Comparison of ENCODE assay signal across 27 cellular contexts in the genomic region with DNA sequence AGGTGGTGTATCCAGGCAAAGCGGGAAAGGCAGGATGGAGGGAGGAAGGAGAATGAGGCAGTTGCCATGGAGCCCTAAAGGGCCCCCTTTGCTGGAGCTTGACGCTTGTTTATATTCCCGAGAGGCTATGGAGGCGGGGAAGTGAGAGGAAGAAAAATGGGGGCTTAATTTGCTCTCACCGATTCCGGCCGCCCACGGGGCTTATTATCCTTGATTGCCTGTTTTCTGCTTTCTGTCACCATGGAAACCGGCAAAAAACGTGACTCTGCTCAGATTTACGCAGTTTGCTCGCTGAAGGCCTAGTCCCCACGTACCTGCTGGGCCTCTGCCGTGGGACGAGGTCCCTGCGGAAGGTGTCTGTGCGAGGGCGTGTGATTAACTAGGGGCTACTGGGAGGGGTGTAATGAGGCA.
DNase-seq lines count a peak whose midpoint lies in the region; ATAC-seq and TF ChIP-seq lines count a peak whose summit lies in the region.
"Had no signal": no experiment of that assay in that cellular context is flagged by ENCODE, and none has a peak within 500 bp of the region (broad histone marks: within the 10 kb centered on the region; RNA-seq: fewer than 3 reads in every experiment).

No MANE protein-coding gene starts in this region.

- TF ChIP-seq EP300 in neural cell (conservative IDR thresholded peaks at IDR 0.05; ENCODE audit: poor library complexity, severe bottlenecking) (peak; percentile 94), esophagus muscularis mucosa (IDR thresholded peaks at IDR 0.05) (no peak)

- H3K27ac ChIP-seq in neural cell (ENCODE audit: low read length): peak overlapping the region; percentile 97
- H3K27ac ChIP-seq in esophagus muscularis mucosa (replicated peaks in 1 of 4): no peak overlapping the region
- H3K27ac ChIP-seq: BLaER1 treated with 17β-estradiol and CSF1 and Interleukin-3, amounts not matched to agents 10 nM and 100 nM; colonic mucosa; foreskin keratinocyte; KMS-11; ovary; RWPE1; stomach had no signal

- TF ChIP-seq CTCF in brain (conservative IDR thresholded peaks at IDR 0.05) (no peak), neural cell (IDR thresholded peaks at IDR 0.05; ENCODE audit: poor library complexity, severe bottlenecking) (no peak), type B pancreatic cell (conservative IDR thresholded peaks at IDR 0.05) (no peak), esophagus muscularis mucosa (IDR thresholded peaks at IDR 0.05) (no peak)

- no peak for TF ChIP-seq POLR2A in esophagus muscularis mucosa (IDR thresholded peaks at IDR 0.05; ENCODE audit: low read depth)

- H2AFZ ChIP-seq in neural cell (ENCODE audit: low read depth, low read length): peak overlapping the region; percentile 21

- H3K4me1 ChIP-seq in esophagus muscularis mucosa: no peaks in the 10 kb centered on the region
- H3K4me1 ChIP-seq: BLaER1 treated with 17β-estradiol and CSF1 and Interleukin-3, amounts not matched to agents 10 nM and 100 nM; colonic mucosa; foreskin keratinocyte; HAP-1; stomach had no signal

- DNase-seq in NCI-H1436 (lab: John Stamatoyannopoulos, UW) (peak; percentile 93), type B pancreatic cell (ENCODE audit: extremely low spot score, unreplicated experiment) (no peak), esophagus muscularis mucosa (ENCODE audit: extremely low spot score) (no peak)
- no peak for DNase-seq in activated CD8-positive, alpha-beta memory T cell treated with anti-CD3 and anti-CD28 coated beads, Interleukin-2, amount 50 U/mL, for 48 hours
- DNase-seq: activated B cell treated with CpG ODN at 0.5 μM for 24 hours; activated naive CD4-positive, alpha-beta T cell treated with anti-CD3 and anti-CD28 coated beads, Interleukin-2, amount 10 ng/mL, durations not matched to agents 7 days and 5 days; colonic mucosa; COR-L47; DND-41; effector memory CD8-positive, alpha-beta T cell; foreskin keratinocyte; left colon; NCI-H187 treated with DMSO at 0.1 percent for 48 hours; NCI-H446; stimulated activated CD4-positive, alpha-beta T cell treated with anti-CD3 and anti-CD28 coated beads, Interleukin-1b, Interleukin-23, amount 100 ng/mL, for 48 hours; stomach; T-helper 1 cell; trophoblast cell had no signal

- no peak overlapping the region for H3K4me2 ChIP-seq in neural cell (ENCODE audit: low read length)
- H3K4me2 ChIP-seq: BLaER1 treated with 17β-estradiol and CSF1 and Interleukin-3, amounts not matched to agents 10 nM and 100 nM; KMS-11; smooth muscle cell had no signal

- H3K36me3 ChIP-seq in neural cell (ENCODE audit: insufficient read depth, low read length) (no peaks in the 10 kb centered on the region), esophagus muscularis mucosa (no peaks in the 10 kb centered on the region)
- H3K36me3 ChIP-seq: BLaER1 treated with 17β-estradiol and CSF1 and Interleukin-3, amounts not matched to agents 10 nM and 100 nM; colonic mucosa; HAP-1; ovary; stomach had no signal

- H3K27ac Mint-ChIP-seq in brain: peak overlapping the region; percentile 79 to 99 (median 91)
- no peak overlapping the region for H3K27ac Mint-ChIP-seq in type B pancreatic cell
- H3K27ac Mint-ChIP-seq: activated B cell treated with CpG ODN at 0.5 μM for 24 hours; activated naive CD4-positive, alpha-beta T cell treated with anti-CD3 and anti-CD28 coated beads, Interleukin-2, amount 10 ng/mL, durations not matched to agents 7 days and 5 days; effector memory CD8-positive, alpha-beta T cell had no signal

- H3K4me3 Mint-ChIP-seq in brain (peak overlapping the region; percentile 13 to 72 (median 62)), type B pancreatic cell (peak overlapping the region; percentile 70)
- H3K4me3 Mint-ChIP-seq: activated B cell treated with CpG ODN at 0.5 μM for 24 hours; activated naive CD4-positive, alpha-beta T cell treated with anti-CD3 and anti-CD28 coated beads, Interleukin-2, amount 10 ng/mL, durations not matched to agents 7 days and 5 days; effector memory CD8-positive, alpha-beta T cell had no signal

- H3F3A ChIP-seq in neural cell (ENCODE audit: insufficient read depth, low read length, poor library complexity, severe bottlenecking): no peaks in the 10 kb centered on the region

- H3K4me3 ChIP-seq in neural cell (ENCODE audit: low read length) (peak overlapping the region; percentile 47), esophagus muscularis mucosa (no peak overlapping the region)
- H3K4me3 ChIP-seq: BLaER1 treated with 17β-estradiol and CSF1 and Interleukin-3, amounts not matched to agents 10 nM and 100 nM; colonic mucosa; HAP-1; ovary; smooth muscle cell; stomach had no signal

- H3K27me3 Mint-ChIP-seq in brain: no peaks in the 10 kb centered on the region
- H3K27me3 Mint-ChIP-seq in type B pancreatic cell: no peaks in the 10 kb centered on the region
- H3K27me3 Mint-ChIP-seq: activated B cell treated with CpG ODN at 0.5 μM for 24 hours; activated naive CD4-positive, alpha-beta T cell treated with anti-CD3 and anti-CD28 coated beads, Interleukin-2, amount 10 ng/mL, durations not matched to agents 7 days and 5 days; effector memory CD8-positive, alpha-beta T cell had no signal

- H3K9ac ChIP-seq in neural cell (ENCODE audit: low read length): peak overlapping the region; percentile 64
- H3K9ac ChIP-seq: BLaER1 treated with 17β-estradiol and CSF1 and Interleukin-3, amounts not matched to agents 10 nM and 100 nM; KMS-11 had no signal

- intact Hi-C loops in esophagus muscularis mucosa (cut with DNase I): no loop called here

- no peaks in the 10 kb centered on the region for H4K20me1 ChIP-seq in neural cell (ENCODE audit: insufficient read depth)
- H4K20me1 ChIP-seq: BLaER1 treated with 17β-estradiol and CSF1 and Interleukin-3, amounts not matched to agents 10 nM and 100 nM had no signal

- H3K4me1 Mint-ChIP-seq in brain (peaks cover 33% of the 10 kb centered on the region), type B pancreatic cell (ENCODE audit: unreplicated experiment) (peaks cover 6% of the 10 kb centered on the region)
- H3K4me1 Mint-ChIP-seq: activated B cell treated with CpG ODN at 0.5 μM for 24 hours; activated naive CD4-positive, alpha-beta T cell treated with anti-CD3 and anti-CD28 coated beads, Interleukin-2, amount 10 ng/mL, durations not matched to agents 7 days and 5 days had no signal

- TF ChIP-seq RAD21 in neural cell (conservative IDR thresholded peaks at IDR 0.05): peak; percentile 49

- H3K9me2 ChIP-seq in neural cell (ENCODE audit: insufficient read depth, low read length): no peaks in the 10 kb centered on the region

- WGBS in esophagus muscularis mucosa: 70% methylated on average over 18 of the region's 18 CpGs

- H3K27me3 ChIP-seq in neural cell (ENCODE audit: insufficient read depth, low read depth, low read length) (no peaks in the 10 kb centered on the region), esophagus muscularis mucosa (peaks cover 0 to 8% (median 0%) of the 10 kb centered on the region in 4 donors)
- H3K27me3 ChIP-seq: BLaER1 treated with 17β-estradiol and CSF1 and Interleukin-3, amounts not matched to agents 10 nM and 100 nM; colonic mucosa; foreskin keratinocyte; ovary; stomach had no signal

- H3K9me3 ChIP-seq in neural cell (ENCODE audit: low read length) (no peaks in the 10 kb centered on the region), esophagus muscularis mucosa (peaks cover 0 to 7% (median 3%) of the 10 kb centered on the region in 4 donors)
- H3K9me3 ChIP-seq: colonic mucosa, HAP-1, ovary had no signal

- H3K9me3 Mint-ChIP-seq in brain (peaks cover 11 to 68% (median 13%) of the 10 kb centered on the region in 5 experiments), type B pancreatic cell (peaks cover 5% of the 10 kb centered on the region)

- H3K36me3 Mint-ChIP-seq in brain (peaks cover 14% of the 10 kb centered on the region), type B pancreatic cell (no peaks in the 10 kb centered on the region)
- H3K36me3 Mint-ChIP-seq: activated naive CD4-positive, alpha-beta T cell treated with anti-CD3 and anti-CD28 coated beads, Interleukin-2, amount 10 ng/mL, durations not matched to agents 7 days and 5 days had no signal

- H3K79me2 ChIP-seq in neural cell (replicated peaks; ENCODE audit: insufficient read depth, low read length): no peaks in the 10 kb centered on the region

- ATAC-seq in HG03108 (IDR thresholded peaks at IDR 0.05; ENCODE audit: unreplicated experiment): no peak
- ATAC-seq: effector memory CD8-positive, alpha-beta T cell; foreskin keratinocyte; left colon had no signal

TF ChIP-seq in neural cell, 6 proteins besides CTCF, POLR2A, EP300 and RAD21:
- TF ChIP-seq TAF1 (IDR thresholded peaks at IDR 0.05; ENCODE audit: low read depth) (no peak), MXI1 (conservative IDR thresholded peaks at IDR 0.05; ENCODE audit: poor library complexity, severe bottlenecking) (peak; percentile 61), SMC3 (conservative IDR thresholded peaks at IDR 0.05; ENCODE audit: poor library complexity) (peak; percentile 55), REST (IDR thresholded peaks at IDR 0.05; ENCODE audit: borderline replicate concordance) (peak; percentile 64), EZH2 (IDR thresholded peaks at IDR 0.05; ENCODE audit: borderline replicate concordance, insufficient read depth, low read length, poor library complexity, severe bottlenecking) (no peak), POLR2AphosphoS5 (IDR thresholded peaks at IDR 0.05) (peak; percentile 78)
